In genomic region chr5:41925555-41925946, GRCh38 we compare ENCODE assay signal across 8 cellular contexts. TPM values are rescaled to one million over a fixed set of nuclear protein-coding genes. Genes with fewer than 3 reads are reported as not detected.
DNase-seq lines count a peak whose midpoint lies in the region; TF ChIP-seq lines count a peak whose summit lies in the region.

No MANE protein-coding gene starts in this region.

- peak overlapping the region; percentile 90 for H3K4me3 Mint-ChIP-seq in activated T-helper 2 cell treated with anti-CD3 and anti-CD28 coated beads, Interferon-gamma antibody, Interleukin-2, Interleukin-4, amounts not matched to agents 10 μg/mL and 5 μg/mL and 100 μg/mL, durations not matched to agents 14 hours and 24 hours and 36 hours (ENCODE audit: low read depth)

- DNase-seq in DMS 273 (lab: John Stamatoyannopoulos, UW; ENCODE audit: unreplicated experiment) (peak; percentile 68), DMS 273 treated with DMSO at 0.1 percent for 48 hours (lab: John Stamatoyannopoulos, UW) (no peak), GM23248 (peak; percentile 68), M059J (ENCODE audit: low read depth) (peak; percentile 54), glomerular endothelial cell (ENCODE audit: extremely low read depth, low read depth, low spot score) (peak; percentile 42), osteoblast (ENCODE audit: insufficient read length, low spot score, missing footprints) (peak; percentile 88), COR-L47 (lab: John Stamatoyannopoulos, UW) (no peak)
- no peak for DNase-seq in activated T-helper 2 cell treated with anti-CD3 and anti-CD28 coated beads, Interferon-gamma antibody, Interleukin-2, Interleukin-4, amounts not matched to agents 10 μg/mL and 5 μg/mL and 100 μg/mL, durations not matched to agents 14 hours and 24 hours and 36 hours (ENCODE audit: low spot score)

- no peaks in the 10 kb centered on the region; the same call in 1 of the 2 replicates for H3K36me3 ChIP-seq in GM23248 (ENCODE audit: low read depth)
- peaks cover under 1% of the 10 kb centered on the region for H3K36me3 ChIP-seq in osteoblast (ENCODE audit: insufficient read depth, low read length)

- in situ Hi-C loops in GM23248 (cut with MboI), result no loop called here

- H3K79me2 ChIP-seq in GM23248 (ENCODE audit: insufficient read depth), result 0 out of 2 replicates have a peak, but pooled peaks cover 9% of the 10 kb centered on the region
- H3K79me2 ChIP-seq in osteoblast (ENCODE audit: insufficient read depth, low read length), result peaks cover 2% of the 10 kb centered on the region

- H3K9me2 ChIP-seq in GM23248 (ENCODE audit: insufficient read depth), result no peaks in the 10 kb centered on the region

- H2AFZ ChIP-seq in GM23248, result peak overlapping the region; percentile 98
- peak overlapping the region; percentile 99 for H2AFZ ChIP-seq in osteoblast (ENCODE audit: low read length)

- H3K4me3 ChIP-seq in GM23248 (peak overlapping the region; percentile 78), osteoblast (ENCODE audit: insufficient read depth, low read length) (peak overlapping the region; percentile 84)

- H3K27ac Mint-ChIP-seq in activated T-helper 2 cell treated with anti-CD3 and anti-CD28 coated beads, Interferon-gamma antibody, Interleukin-2, Interleukin-4, amounts not matched to agents 10 μg/mL and 5 μg/mL and 100 μg/mL, durations not matched to agents 14 hours and 24 hours and 36 hours, result peak overlapping the region; percentile 88

- TF ChIP-seq CTCF in osteoblast (IDR thresholded peaks at IDR 0.05; ENCODE audit: extremely low read depth, low read depth, low read length), result no peak

- no peaks in the 10 kb centered on the region for H3K9me3 Mint-ChIP-seq in activated T-helper 2 cell treated with anti-CD3 and anti-CD28 coated beads, Interferon-gamma antibody, Interleukin-2, Interleukin-4, amounts not matched to agents 10 μg/mL and 5 μg/mL and 100 μg/mL, durations not matched to agents 14 hours and 24 hours and 36 hours

- H3K4me1 ChIP-seq in GM23248 (ENCODE audit: insufficient read depth) (peaks cover 23% of the 10 kb centered on the region), osteoblast (ENCODE audit: insufficient read depth, low read length) (peaks cover 19% of the 10 kb centered on the region)

- H3K9me3 ChIP-seq in GM23248 (ENCODE audit: low read depth), result no peaks in the 10 kb centered on the region
- no peaks in the 10 kb centered on the region for H3K9me3 ChIP-seq in osteoblast (ENCODE audit: low read depth, low read length)

- H3K27ac ChIP-seq in GM23248 (peak overlapping the region; percentile 82), osteoblast (ENCODE audit: low read depth, low read length) (peak overlapping the region; percentile 91)

- intact Hi-C loops in activated T-helper 2 cell treated with anti-CD3 and anti-CD28 coated beads, Interferon-gamma antibody, Interleukin-2, Interleukin-4, amounts not matched to agents 10 μg/mL and 5 μg/mL and 100 μg/mL, durations not matched to agents 14 hours and 24 hours and 36 hours (cut with micrococcal nuclease), result loop anchor here (1.0 kb wide), 3 partner anchors 21 to 69 kb away; partner anchors contain the start of genes OXCT1 and RIMOC1

- peaks cover 29% of the 10 kb centered on the region for H3K36me3 Mint-ChIP-seq in activated T-helper 2 cell treated with anti-CD3 and anti-CD28 coated beads, Interferon-gamma antibody, Interleukin-2, Interleukin-4, amounts not matched to agents 10 μg/mL and 5 μg/mL and 100 μg/mL, durations not matched to agents 14 hours and 24 hours and 36 hours (ENCODE audit: low read depth)

- peaks cover 31% of the 10 kb centered on the region for H3F3A ChIP-seq in GM23248 (ENCODE audit: insufficient read depth)

- WGBS in GM23248 (ENCODE audit: low coverage in 1 of 2, low lambda C conversion rate in 2 of 2, missing lambda C conversion rate in 2 of 2), 2 experiments, result 1% methylated on average over 14 to 18 of the region's 18 CpGs

- H3K4me2 ChIP-seq in GM23248 (ENCODE audit: unreplicated experiment) (peak overlapping the region; percentile 82), osteoblast (ENCODE audit: insufficient read depth, low read length) (peak overlapping the region; percentile 92)

- H3K9ac ChIP-seq in GM23248, result peak overlapping the region; percentile 92

- H3K4me1 Mint-ChIP-seq in activated T-helper 2 cell treated with anti-CD3 and anti-CD28 coated beads, Interferon-gamma antibody, Interleukin-2, Interleukin-4, amounts not matched to agents 10 μg/mL and 5 μg/mL and 100 μg/mL, durations not matched to agents 14 hours and 24 hours and 36 hours (ENCODE audit: low read depth), result peaks cover 16% of the 10 kb centered on the region

- H3K27me3 Mint-ChIP-seq in activated T-helper 2 cell treated with anti-CD3 and anti-CD28 coated beads, Interferon-gamma antibody, Interleukin-2, Interleukin-4, amounts not matched to agents 10 μg/mL and 5 μg/mL and 100 μg/mL, durations not matched to agents 14 hours and 24 hours and 36 hours (ENCODE audit: low read depth), result no peaks in the 10 kb centered on the region

- no peaks in the 10 kb centered on the region for H4K20me1 ChIP-seq in GM23248 (ENCODE audit: insufficient read depth)
- no peaks in the 10 kb centered on the region for H4K20me1 ChIP-seq in osteoblast (ENCODE audit: insufficient read depth, low read length)

- H3K27me3 ChIP-seq in GM23248 (replicated peaks; ENCODE audit: insufficient read depth) (no peaks in the 10 kb centered on the region), osteoblast (ENCODE audit: insufficient read depth, low read length) (no peaks in the 10 kb centered on the region)

RNA-seq across cellular contexts. Expression of gene FBXO4, which starts 0.5 kb away (rescaled TPM):
- 12.1 and 16.9 TPM in 2 replicates for total RNA-seq in GM23248 (2014; rRNA removed; shearing (Covaris generic))
- polyA plus RNA-seq in GM23248 (2016; fragmentation: Nextera tagmentation; extraction: Ambion mirVana), result 15.9 and 16.6 TPM in 2 replicates
- 7.1 and 12.1 TPM in 2 replicates for total RNA-seq in M059J (2014; rRNA removed; shearing (Covaris generic))
- total RNA-seq in activated T-helper 2 cell treated with anti-CD3 and anti-CD28 coated beads, Interferon-gamma antibody, Interleukin-2, Interleukin-4, amounts not matched to agents 10 μg/mL and 5 μg/mL and 100 μg/mL, durations not matched to agents 14 hours and 24 hours and 36 hours, result 16.1 and 17.2 TPM in 2 replicates
- total RNA-seq in glomerular endothelial cell (6.2 and 8.3 TPM in 2 replicates), osteoblast (14.5 and 16.2 TPM in 2 replicates)

RNA-seq across cellular contexts. Expression of gene RIMOC1, which starts 21.4 kb away (rescaled TPM):
- total RNA-seq in GM23248 (2014; rRNA removed; shearing (Covaris generic)), result 18.2 and 20.4 TPM in 2 replicates
- 17.0 and 20.5 TPM in 2 replicates for polyA plus RNA-seq in GM23248 (2016; fragmentation: Nextera tagmentation; extraction: Ambion mirVana)
- total RNA-seq in M059J (2014; rRNA removed; shearing (Covaris generic)), result 21.9 and 23.8 TPM in 2 replicates
- 26.6 and 28.7 TPM in 2 replicates for total RNA-seq in activated T-helper 2 cell treated with anti-CD3 and anti-CD28 coated beads, Interferon-gamma antibody, Interleukin-2, Interleukin-4, amounts not matched to agents 10 μg/mL and 5 μg/mL and 100 μg/mL, durations not matched to agents 14 hours and 24 hours and 36 hours
- total RNA-seq in glomerular endothelial cell (14.8 and 20.9 TPM in 2 replicates), osteoblast (31.1 and 31.8 TPM in 2 replicates)

RNA-seq across cellular contexts. Expression of gene OXCT1, which starts 55.3 kb away (rescaled TPM):
- total RNA-seq in GM23248 (2014; rRNA removed; shearing (Covaris generic)), result 16.1 and 18.8 TPM in 2 replicates
- 20.5 and 22.4 TPM in 2 replicates for polyA plus RNA-seq in GM23248 (2016; fragmentation: Nextera tagmentation; extraction: Ambion mirVana)
- total RNA-seq in M059J (2014; rRNA removed; shearing (Covaris generic)), result 17.8 and 23.5 TPM in 2 replicates
- 118 and 123 TPM in 2 replicates for total RNA-seq in activated T-helper 2 cell treated with anti-CD3 and anti-CD28 coated beads, Interferon-gamma antibody, Interleukin-2, Interleukin-4, amounts not matched to agents 10 μg/mL and 5 μg/mL and 100 μg/mL, durations not matched to agents 14 hours and 24 hours and 36 hours
- total RNA-seq in glomerular endothelial cell, result 9.0 and 14.1 TPM in 2 replicates
- total RNA-seq in osteoblast, result 36.5 and 39.4 TPM in 2 replicates

Comparison
In these comparisons a context has a peak if more than half of its experiments do, and no peak if none do; other contexts are left out.
1. DNase-seq: peak in DMS 273 (single experiment), GM23248 (single experiment), M059J (single experiment), glomerular endothelial cell (single experiment) and osteoblast (single experiment); none in DMS 273 treated with DMSO at 0.1 percent for 48 hours (single experiment), activated T-helper 2 cell treated with anti-CD3 and anti-CD28 coated beads, Interferon-gamma antibody, Interleukin-2, Interleukin-4, amounts not matched to agents 10 μg/mL and 5 μg/mL and 100 μg/mL, durations not matched to agents 14 hours and 24 hours and 36 hours (single experiment) and COR-L47 (single experiment).